ENCODE assay signal across 20 cellular contexts in genomic region chr3:150454085-150454484, GRCh38.
"Had no signal": no experiment of that assay in that cellular context is flagged by ENCODE, and none has a peak within 500 bp of the region (broad histone marks: within the 10 kb centered on the region; RNA-seq: fewer than 3 reads in every experiment).

No MANE protein-coding gene starts in this region.

- ATAC-seq: activated naive CD4-positive, alpha-beta T cell treated with anti-CD3 and anti-CD28 coated beads, Interleukin-2, amount 50 U/mL, for 72 hours; activated T-helper 17 cell treated with anti-CD3 and anti-CD28 coated beads, Interleukin-2, amount 50 U/mL, for 72 hours; esophagus mucosa; heart left ventricle; left lobe of liver; naive thymus-derived CD8-positive, alpha-beta T cell; upper lobe of right lung; WTC11 had no signal

- DNase-seq: activated T-cell treated with anti-CD3 and anti-CD28 coated beads, Interleukin-2, amount 50 U/mL, for 1 hour; adrenal gland; brain microvascular endothelial cell; effector memory CD4-positive, alpha-beta T cell; heart left ventricle; naive thymus-derived CD8-positive, alpha-beta T cell; retina; sigmoid colon; stimulated activated CD4-positive, alpha-beta T cell treated with anti-CD3 and anti-CD28 coated beads, Interleukin-4, amount 100 ng/mL, for 24 hours; stimulated activated naive CD4-positive, alpha-beta T cell treated with Interleukin-2 at 50 U/mL for 16 hours; T-helper 1 cell; T-helper 9 cell; upper lobe of right lung had no signal

- H3K4me3 Mint-ChIP-seq: activated T-helper 17 cell treated with anti-CD3 and anti-CD28 coated beads, Interleukin-2, amount 50 U/mL, for 72 hours; naive thymus-derived CD8-positive, alpha-beta T cell; WTC11 had no signal

- H3K27ac ChIP-seq: adrenal gland, ascending aorta, brain microvascular endothelial cell, heart left ventricle, upper lobe of right lung had no signal

- H3K9me3 ChIP-seq: adrenal gland, ascending aorta, heart left ventricle, sigmoid colon, upper lobe of right lung had no signal

- H3K36me3 Mint-ChIP-seq: activated naive CD4-positive, alpha-beta T cell treated with anti-CD3 and anti-CD28 coated beads, Interleukin-2, amount 50 U/mL, for 72 hours had no signal

- H3K27me3 ChIP-seq: adrenal gland, ascending aorta, brain microvascular endothelial cell, heart left ventricle, sigmoid colon, upper lobe of right lung had no signal

- H3K4me3 ChIP-seq: adrenal gland, ascending aorta, heart left ventricle, lung, sigmoid colon, upper lobe of right lung had no signal

- H3K27me3 Mint-ChIP-seq: activated T-helper 17 cell treated with anti-CD3 and anti-CD28 coated beads, Interleukin-2, amount 50 U/mL, for 72 hours; naive thymus-derived CD8-positive, alpha-beta T cell had no signal

- H3K27ac Mint-ChIP-seq: activated naive CD4-positive, alpha-beta T cell treated with anti-CD3 and anti-CD28 coated beads, Interleukin-2, amount 50 U/mL, for 72 hours; activated T-helper 17 cell treated with anti-CD3 and anti-CD28 coated beads, Interleukin-2, amount 50 U/mL, for 72 hours; WTC11 had no signal

- H3K9me3 Mint-ChIP-seq: activated naive CD4-positive, alpha-beta T cell treated with anti-CD3 and anti-CD28 coated beads, Interleukin-2, amount 50 U/mL, for 72 hours; activated T-helper 17 cell treated with anti-CD3 and anti-CD28 coated beads, Interleukin-2, amount 50 U/mL, for 72 hours; naive thymus-derived CD8-positive, alpha-beta T cell; WTC11 had no signal
